ENCODE assay signal across 19 cellular contexts in genomic region chr6:5553767-5554166, GRCh38.
A peak's percentile ranks its signal among the peaks of the same experiment; 100 is the strongest.
DNase-seq lines count a peak whose midpoint lies in the region; ATAC-seq, FAIRE-seq and TF ChIP-seq lines count a peak whose summit lies in the region.
"Had no signal": no experiment of that assay in that cellular context is flagged by ENCODE, and none has a peak within 500 bp of the region (broad histone marks: within the 10 kb centered on the region; RNA-seq: fewer than 3 reads in every experiment).

No MANE protein-coding gene starts in this region.

- no peaks in the 10 kb centered on the region for H3K36me3 ChIP-seq in GM12878 (ENCODE audit: control insufficient read depth in 2 of 2, insufficient read depth in 2 of 2, low read length in 1 of 2)
- H3K36me3 ChIP-seq in HAP-1 (replicated peaks) = no peaks in the 10 kb centered on the region
- H3K36me3 ChIP-seq: MG63 had no signal

- H3K27me3 ChIP-seq in GM12878 (replicated peaks in 1 of 2; ENCODE audit: control insufficient read depth in 2 of 2, insufficient read depth in 2 of 2, low read length in 1 of 2) (no peaks in the 10 kb centered on the region), HAP-1 (ENCODE audit: low read depth) (no peaks in the 10 kb centered on the region)
- H3K27me3 ChIP-seq: MG63 had no signal

- SMC1A ChIA-PET in GM12878 (lab: Charles Lee; ENCODE audit: uncharacterized antibody, unreplicated experiment) = interaction anchor here (0.8 to 1.7 kb wide), 5 partner anchors 12 to 83 kb away, joined by 3 to 9 read pairs (median 3); no protein-coding TSS in a partner anchor

- TF ChIP-seq RAD21 in GM12878 (IDR thresholded peaks at IDR 0.05; ENCODE audit: insufficient read depth, low read depth, low read length) = no peak

- H4K20me1 ChIP-seq in GM12878 (ENCODE audit: control insufficient read depth, insufficient read depth) = no peaks in the 10 kb centered on the region

- no peak overlapping the region for H3K27ac ChIP-seq in GM12878 (ENCODE audit: control insufficient read depth, insufficient read depth)
- H3K27ac ChIP-seq: SK-N-MC had no signal

- 19% methylated on average over 4 of the region's 4 CpGs for WGBS in GM12878 (ENCODE audit: insufficient coverage, insufficient replicate concordance, low lambda C conversion rate, missing lambda C conversion rate)

- H2AFZ ChIP-seq in GM12878 (ENCODE audit: control insufficient read depth, low read depth, low read length) = no peak overlapping the region

- in situ Hi-C loops in GM13977 (cut with MboI; ENCODE audit: low pct_unique_long_range_greater_than_20kb, low sequenced_read_pairs, unreplicated experiment) (no loop called here), GM12878 (cut with MboI) (no loop called here), HAP-1 (cut with MboI; ENCODE audit: low sequenced_read_pairs) (no loop called here)

- BruUV-seq in GM12878 (replicated peaks; lab: Mats Ljungman, UMichigan) = no TSS peak

- no peak for FAIRE-seq in GM12878 (lab: Jason Lieb, UNC)

- no peaks in the 10 kb centered on the region; the same call in 1 of the 2 replicates for H3K79me2 ChIP-seq in GM12878 (ENCODE audit: control insufficient read depth, insufficient read depth, low read length)

- H3K9ac ChIP-seq in GM12878 (ENCODE audit: control insufficient read depth, insufficient read depth, low read length) = no peak overlapping the region

- ATAC-seq in HG02885 (IDR thresholded peaks at IDR 0.05; ENCODE audit: poor library complexity, unreplicated experiment) (peak; percentile 68), GM12878 (peak; percentile 80), HG03039 (IDR thresholded peaks at IDR 0.05; ENCODE audit: unreplicated experiment) (no peak)
- ATAC-seq: Right ventricle myocardium inferior, T-cell had no signal

- RAD21 ChIA-PET in GM12878 (lab: Charles Lee; ENCODE audit: unreplicated experiment) = no interaction called here

- DNase-seq in GM13977 (ENCODE audit: low spot score) = peak; percentile 24
- DNase-seq in GM20000 (ENCODE audit: low spot score) = peak; percentile 29
- DNase-seq in GM12878 (ENCODE audit: low read depth, low spot score) = peak; percentile 24
- DNase-seq in stimulated activated CD4-positive, alpha-beta T cell treated with anti-CD3 and anti-CD28 coated beads, Interleukin-4, amount 100 ng/mL, for 24 hours = no peak
- no peak for DNase-seq in activated CD4-positive, alpha-beta T cell treated with anti-CD3 and anti-CD28 coated beads for 1 hour
- DNase-seq in HAP-1 (ENCODE audit: low spot score in 2 of 2) = no peak
- DNase-seq: CD4-positive, CD25-positive, alpha-beta regulatory T cell; DMS53; HCEC 1CT; KG1; MG63; NCI-H1105 treated with DMSO at 0.1 percent for 48 hours; NCI-H187; NCI-H446; T-cell had no signal

- H3K4me1 ChIP-seq in GM12878 (ENCODE audit: control insufficient read depth, insufficient read depth, low read length) = peaks cover 10% of the 10 kb centered on the region
- no peaks in the 10 kb centered on the region for H3K4me1 ChIP-seq in HAP-1

- TF ChIP-seq CTCF in GM13977 (IDR thresholded peaks at IDR 0.05; ENCODE audit: extremely low read depth, insufficient read depth, missing control alignments) (no peak), GM20000 (IDR thresholded peaks at IDR 0.05; ENCODE audit: extremely low read depth, missing control alignments) (no peak), GM12878 (IDR thresholded peaks at IDR 0.05 in 2 of 3, conservative IDR thresholded peaks at IDR 0.05 in 1 of 3; ENCODE audit: control insufficient read depth in 2 of 3, extremely low read depth in 1 of 3, insufficient read depth in 1 of 3, low read depth in 3 of 3, low read length in 3 of 3) (no peak)

- POLR2A ChIA-PET in GM12878 (lab: Charles Lee) = interaction anchor here (0.9 kb wide), 1 partner anchor 8 kb away, joined by 3 read pairs; no protein-coding TSS in a partner anchor

- H3K9me3 ChIP-seq in GM12878 (replicated peaks; ENCODE audit: control insufficient read depth, insufficient read depth, low read length) (peaks cover 2% of the 10 kb centered on the region; the same call in 2 of the 3 replicates), HAP-1 (0 out of 2 replicates have a peak, but pooled peaks cover 3% of the 10 kb centered on the region)

- H3K4me2 ChIP-seq in GM12878 (ENCODE audit: control insufficient read depth, insufficient read depth) = peak overlapping the region; percentile 44; the same call in 1 of the 2 replicates

- CTCF ChIA-PET in GM12878 (lab: Yijun Ruan, JAX) = interaction anchor here (0.7 kb wide), 2 partner anchors 32 to 35 kb away, joined by 3 to 4 read pairs; no protein-coding TSS in a partner anchor

- intact Hi-C loops in GM12878 (cut with micrococcal nuclease; ENCODE audit: unreplicated experiment) = no loop called here

- TF ChIP-seq POLR2A in GM12878 (IDR thresholded peaks at IDR 0.05; ENCODE audit: low read depth, low read length) = no peak

- TF ChIP-seq EP300 in GM12878 (IDR thresholded peaks at IDR 0.05; ENCODE audit: borderline replicate concordance in 1 of 2, control insufficient read depth in 1 of 2, low read depth in 2 of 2, low read length in 2 of 2) = no peak

- H3K4me3 ChIP-seq in GM12878 (no peak overlapping the region), HAP-1 (no peak overlapping the region)
- H3K4me3 ChIP-seq: MG63, SK-N-MC had no signal

TF ChIP-seq in GM12878, 131 proteins besides CTCF, POLR2A, EP300 and RAD21:
- peak; percentile 88 for TF ChIP-seq JUNB (IDR thresholded peaks at IDR 0.05)
- TF ChIP-seq DPF2 (IDR thresholded peaks at IDR 0.05) = no peak
- TF ChIP-seq IRF4 (IDR thresholded peaks at IDR 0.05; ENCODE audit: low read depth, low read length) = peak; percentile 64
- TF ChIP-seq SIX5 (IDR thresholded peaks at IDR 0.05; ENCODE audit: low read depth, low read length, severe bottlenecking) = peak; percentile 29
- 0 out of 2 replicates have a peak, but pooled peaks have one; percentile 38 for TF ChIP-seq NFIC (IDR thresholded peaks at IDR 0.05; ENCODE audit: low read depth, low read length)
- TF ChIP-seq SPI1 (IDR thresholded peaks at IDR 0.05; ENCODE audit: borderline replicate concordance, insufficient read depth, low read depth, low read length) = peak; percentile 44; the same call in 1 of the 2 replicates
- TF ChIP-seq MEF2A (IDR thresholded peaks at IDR 0.05; ENCODE audit: insufficient read depth, low read depth, low read length) = 0 out of 2 replicates have a peak, but pooled peaks have one; percentile 20
- TF ChIP-seq RFX5 (IDR thresholded peaks at IDR 0.05; ENCODE audit: low read depth, low read length) = no peak
- no peak for TF ChIP-seq RB1 (IDR thresholded peaks at IDR 0.05; ENCODE audit: borderline replicate concordance)
- TF ChIP-seq ETV6 (conservative IDR thresholded peaks at IDR 0.05 in 1 of 2, IDR thresholded peaks at IDR 0.05 in 1 of 2; ENCODE audit: borderline replicate concordance in 1 of 2, low read depth in 1 of 2) = 0 out of 4 replicates have a peak, but pooled peaks of 1 of the 2 experiments have one; percentile 13
TF ChIP-seq in GM12878: peak in this region for 7.

Comparison
In these comparisons a context has a peak if more than half of its experiments do, and no peak if none do; other contexts are left out.
1. DNase-seq: peak in GM13977 (single experiment), GM20000 (single experiment) and GM12878 (single experiment); none in stimulated activated CD4-positive, alpha-beta T cell treated with anti-CD3 and anti-CD28 coated beads, Interleukin-4, amount 100 ng/mL, for 24 hours (single experiment), activated CD4-positive, alpha-beta T cell treated with anti-CD3 and anti-CD28 coated beads for 1 hour (single experiment) and HAP-1 (0 of 2).